10 cellular contexts compared by ENCODE assay signal in genomic region chr9:137762414-137763061, GRCh38.
DNase-seq lines count a peak whose midpoint lies in the region; ATAC-seq and TF ChIP-seq lines count a peak whose summit lies in the region.
"Had no signal": no experiment of that assay in that cellular context is flagged by ENCODE, and none has a peak within 500 bp of the region (broad histone marks: within the 10 kb centered on the region; RNA-seq: fewer than 3 reads in every experiment).

No MANE protein-coding gene starts in this region.

- no peak overlapping the region for H3K4me3 ChIP-seq in spleen
- no peak overlapping the region for H3K4me3 ChIP-seq in CD8-positive, alpha-beta memory T cell (ENCODE audit: low read length)
- H3K4me3 ChIP-seq: upper lobe of left lung had no signal

- peak overlapping the region; percentile 75 to 89 (median 84) for H3K27ac ChIP-seq in spleen
- H3K27ac ChIP-seq in CD8-positive, alpha-beta memory T cell (ENCODE audit: low read depth, low read length), result no peak overlapping the region

- no peak for TF ChIP-seq POLR2A in spleen (IDR thresholded peaks at IDR 0.05)

- no peaks in the 10 kb centered on the region for H3K9me3 ChIP-seq in spleen
- H3K9me3 ChIP-seq in CD8-positive, alpha-beta memory T cell (ENCODE audit: low read length), result no peaks in the 10 kb centered on the region
- H3K9me3 ChIP-seq: upper lobe of left lung had no signal

- peaks cover 27 to 88% (median 57%) of the 10 kb centered on the region in 6 donors for H3K4me1 ChIP-seq in spleen
- peaks cover 5% of the 10 kb centered on the region for H3K4me1 ChIP-seq in CD8-positive, alpha-beta memory T cell (ENCODE audit: insufficient read depth, low read length)
- H3K4me1 ChIP-seq: upper lobe of left lung had no signal

- TF ChIP-seq CTCF in spleen (IDR thresholded peaks at IDR 0.05 in 8 of 11, conservative IDR thresholded peaks at IDR 0.05 in 3 of 11), result no peak

- H3K27ac Mint-ChIP-seq in activated T-cell treated with anti-CD3 and anti-CD28 coated beads, Interleukin-2, amount 50 U/mL, for 24 hours, result peak overlapping the region; percentile 87
- peak overlapping the region; percentile 86 for H3K27ac Mint-ChIP-seq in T-helper 1 cell treated with Interleukin-12 subunit alpha and Interleukin-12 subunit beta and Interleukin-4 antibody, amounts not matched to agents 30 μg/mL and 1 μg/mL, for 36 hours
- H3K27ac Mint-ChIP-seq in CD8-positive, alpha-beta memory T cell, result peak overlapping the region in 2 of 8 donors; percentile 17 to 19

- peaks cover 87% of the 10 kb centered on the region for H3K36me3 Mint-ChIP-seq in activated T-cell treated with anti-CD3 and anti-CD28 coated beads, Interleukin-2, amount 50 U/mL, for 24 hours (ENCODE audit: low read depth)
- peaks cover 51% of the 10 kb centered on the region for H3K36me3 Mint-ChIP-seq in T-helper 1 cell treated with Interleukin-12 subunit alpha and Interleukin-12 subunit beta and Interleukin-4 antibody, amounts not matched to agents 30 μg/mL and 1 μg/mL, for 36 hours (ENCODE audit: low read depth)
- H3K36me3 Mint-ChIP-seq in CD8-positive, alpha-beta memory T cell, result peaks cover 18 to 86% (median 31%) of the 10 kb centered on the region in 3 donors

- DNase-seq in activated T-cell treated with anti-CD3 and anti-CD28 coated beads, Interleukin-2, amount 50 U/mL, for 24 hours, result no peak
- no peak for DNase-seq in activated T-cell treated with anti-CD3 and anti-CD28 coated beads, Interleukin-2, amount 50 U/mL, for 1 hour
- DNase-seq in spleen, result no peak
- no peak for DNase-seq in CD8-positive, alpha-beta memory T cell
- DNase-seq in occipital lobe (lab: John Stamatoyannopoulos, UW), result no peak
- DNase-seq in DMS153 (lab: John Stamatoyannopoulos, UW), result no peak
- DNase-seq: hippocampal formation had no signal

- intact Hi-C loops in spleen (cut with DNase I; ENCODE audit: low total_unique reads), result no loop called here

- CTCF ChIA-PET in CD8-positive, alpha-beta memory T cell (lab: Charles Lee), result no interaction called here

- ATAC-seq in GM21786 (IDR thresholded peaks at IDR 0.05; ENCODE audit: unreplicated experiment), result peak; percentile 71

- H3K4me1 Mint-ChIP-seq in activated T-cell treated with anti-CD3 and anti-CD28 coated beads, Interleukin-2, amount 50 U/mL, for 24 hours (ENCODE audit: low read depth), result peaks cover 41% of the 10 kb centered on the region
- H3K4me1 Mint-ChIP-seq in T-helper 1 cell treated with Interleukin-12 subunit alpha and Interleukin-12 subunit beta and Interleukin-4 antibody, amounts not matched to agents 30 μg/mL and 1 μg/mL, for 36 hours (ENCODE audit: low read depth), result peaks cover 25% of the 10 kb centered on the region
- peaks cover 17 to 38% (median 33%) of the 10 kb centered on the region in 3 donors for H3K4me1 Mint-ChIP-seq in CD8-positive, alpha-beta memory T cell

- H3K9me3 Mint-ChIP-seq in activated T-cell treated with anti-CD3 and anti-CD28 coated beads, Interleukin-2, amount 50 U/mL, for 24 hours, result no peaks in the 10 kb centered on the region
- H3K9me3 Mint-ChIP-seq in T-helper 1 cell treated with Interleukin-12 subunit alpha and Interleukin-12 subunit beta and Interleukin-4 antibody, amounts not matched to agents 30 μg/mL and 1 μg/mL, for 36 hours, result no peaks in the 10 kb centered on the region
- H3K9me3 Mint-ChIP-seq in CD8-positive, alpha-beta memory T cell, result no peaks in the 10 kb centered on the region

- no peaks in the 10 kb centered on the region for H3K27me3 ChIP-seq in spleen (replicated peaks in 1 of 7)
- H3K27me3 ChIP-seq in CD8-positive, alpha-beta memory T cell (ENCODE audit: insufficient read depth, low read length, poor library complexity, severe bottlenecking), result no peaks in the 10 kb centered on the region
- H3K27me3 ChIP-seq: upper lobe of left lung had no signal

- 54 to 70% (median 60%) methylated on average over 21 of the region's 21 CpGs for WGBS in spleen, 5 donors

- no peaks in the 10 kb centered on the region for H3K27me3 Mint-ChIP-seq in activated T-cell treated with anti-CD3 and anti-CD28 coated beads, Interleukin-2, amount 50 U/mL, for 24 hours
- no peaks in the 10 kb centered on the region for H3K27me3 Mint-ChIP-seq in T-helper 1 cell treated with Interleukin-12 subunit alpha and Interleukin-12 subunit beta and Interleukin-4 antibody, amounts not matched to agents 30 μg/mL and 1 μg/mL, for 36 hours (ENCODE audit: low read depth)
- H3K27me3 Mint-ChIP-seq in CD8-positive, alpha-beta memory T cell, result no peaks in the 10 kb centered on the region

- H3K36me3 ChIP-seq in spleen, result peaks cover 0 to 99% (median 57%) of the 10 kb centered on the region in 6 donors
- peaks cover 40% of the 10 kb centered on the region for H3K36me3 ChIP-seq in CD8-positive, alpha-beta memory T cell (ENCODE audit: insufficient read depth, low read length)

- POLR2A ChIA-PET in CD8-positive, alpha-beta memory T cell (lab: Charles Lee), result no interaction called here

- no peak overlapping the region for H3K4me3 Mint-ChIP-seq in activated T-cell treated with anti-CD3 and anti-CD28 coated beads, Interleukin-2, amount 50 U/mL, for 24 hours
- H3K4me3 Mint-ChIP-seq in T-helper 1 cell treated with Interleukin-12 subunit alpha and Interleukin-12 subunit beta and Interleukin-4 antibody, amounts not matched to agents 30 μg/mL and 1 μg/mL, for 36 hours, result no peak overlapping the region
- H3K4me3 Mint-ChIP-seq in CD8-positive, alpha-beta memory T cell, result no peak overlapping the region
